In the genomic region with DNA sequence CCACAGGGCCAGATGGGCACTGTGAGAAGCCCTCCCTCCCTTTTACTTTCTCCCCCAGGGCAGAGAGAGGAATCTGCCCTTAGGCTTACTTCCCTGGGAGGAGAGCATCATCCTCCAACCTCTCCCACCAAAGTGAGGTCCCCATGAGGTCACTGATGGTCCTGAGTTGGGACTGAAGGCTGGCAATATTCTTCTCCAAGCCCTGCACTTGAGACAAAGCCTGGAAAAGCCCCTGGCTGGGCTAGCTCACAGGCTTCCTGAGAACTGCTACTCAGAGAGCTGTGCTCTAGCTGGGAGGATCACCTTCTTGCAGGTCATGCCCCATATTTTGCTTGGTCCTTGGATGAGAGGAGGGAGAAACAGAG, we compare ENCODE assay signal across 12 cellular contexts.
DNase-seq lines count a peak whose midpoint lies in the region; TF ChIP-seq lines count a peak whose summit lies in the region.
"Had no signal": no experiment of that assay in that cellular context is flagged by ENCODE, and none has a peak within 500 bp of the region (broad histone marks: within the 10 kb centered on the region; RNA-seq: fewer than 3 reads in every experiment).

No MANE protein-coding gene starts in this region.

- no peaks in the 10 kb centered on the region for H3K36me3 Mint-ChIP-seq in osteocyte (ENCODE audit: unreplicated experiment)
- H3K36me3 Mint-ChIP-seq: WTC11 had no signal

- peak; percentile 11 for DNase-seq in A172 (ENCODE audit: low spot score)
- peak; percentile 20 for DNase-seq in NCI-H69 (lab: John Stamatoyannopoulos, UW)
- DNase-seq in esophagus squamous epithelium (lab: John Stamatoyannopoulos, UW): no peak
- DNase-seq in osteocyte (ENCODE audit: extremely low spot score, unreplicated experiment): peak; percentile 53
- DNase-seq in DMS53 treated with DMSO at 0.1 percent for 48 hours (lab: John Stamatoyannopoulos, UW; ENCODE audit: unreplicated experiment): no peak
- DNase-seq in hippocampal formation (lab: John Stamatoyannopoulos, UW): no peak
- no peak for DNase-seq in NAMALWA (ENCODE audit: low spot score)
- DNase-seq in effector CD8-positive, alpha-beta T cell (lab: John Stamatoyannopoulos, UW): no peak
- DNase-seq: activated naive CD4-positive, alpha-beta T cell treated with anti-CD3 and anti-CD28 coated beads for 36 hours; naive thymus-derived CD4-positive, alpha-beta T cell; stimulated activated CD4-positive, alpha-beta T cell treated with anti-CD3 and anti-CD28 coated beads, Interleukin-2, amount 100 ng/mL, for 48 hours had no signal

- no peaks in the 10 kb centered on the region for H3K27me3 ChIP-seq in esophagus squamous epithelium

- no peaks in the 10 kb centered on the region for H3K36me3 ChIP-seq in esophagus squamous epithelium

- no peaks in the 10 kb centered on the region for H3K9me3 ChIP-seq in esophagus squamous epithelium

- no peak for TF ChIP-seq POLR2A in esophagus squamous epithelium (IDR thresholded peaks at IDR 0.05)

- H3K27ac Mint-ChIP-seq in osteocyte (ENCODE audit: unreplicated experiment): peak overlapping the region; percentile 92
- H3K27ac Mint-ChIP-seq: activated naive CD4-positive, alpha-beta T cell treated with anti-CD3 and anti-CD28 coated beads for 36 hours; WTC11 had no signal

- H3K4me1 ChIP-seq in esophagus squamous epithelium: peaks cover 42 to 53% (median 45%) of the 10 kb centered on the region in 3 donors

- peaks cover 6% of the 10 kb centered on the region for H3K9me3 Mint-ChIP-seq in osteocyte (ENCODE audit: unreplicated experiment)

- peak overlapping the region in 3 of 4 donors; percentile 88 to 89 (median 88) for H3K27ac ChIP-seq in esophagus squamous epithelium

- H3K4me3 Mint-ChIP-seq in osteocyte (ENCODE audit: unreplicated experiment): no peak overlapping the region
- H3K4me3 Mint-ChIP-seq: activated naive CD4-positive, alpha-beta T cell treated with anti-CD3 and anti-CD28 coated beads for 36 hours; WTC11 had no signal

- peaks cover 56% of the 10 kb centered on the region for H3K4me1 Mint-ChIP-seq in osteocyte (ENCODE audit: unreplicated experiment)
- H3K4me1 Mint-ChIP-seq: WTC11 had no signal

- no peak overlapping the region for H3K4me3 ChIP-seq in esophagus squamous epithelium

- H3K27me3 Mint-ChIP-seq in osteocyte (ENCODE audit: unreplicated experiment): no peaks in the 10 kb centered on the region

- intact Hi-C loops in esophagus squamous epithelium (cut with DNase I): no loop called here

- TF ChIP-seq CTCF in esophagus squamous epithelium (IDR thresholded peaks at IDR 0.05) (no peak), osteocyte (IDR thresholded peaks at IDR 0.05) (no peak)

Comparison
In these comparisons a context has a peak if more than half of its experiments do, and no peak if none do; other contexts are left out.
1. DNase-seq: peak in A172 (single experiment), NCI-H69 (single experiment) and osteocyte (single experiment); none in esophagus squamous epithelium (single experiment), DMS53 treated with DMSO at 0.1 percent for 48 hours (single experiment), hippocampal formation (0 of 2), NAMALWA (single experiment) and effector CD8-positive, alpha-beta T cell (single experiment).